In the genomic region with DNA sequence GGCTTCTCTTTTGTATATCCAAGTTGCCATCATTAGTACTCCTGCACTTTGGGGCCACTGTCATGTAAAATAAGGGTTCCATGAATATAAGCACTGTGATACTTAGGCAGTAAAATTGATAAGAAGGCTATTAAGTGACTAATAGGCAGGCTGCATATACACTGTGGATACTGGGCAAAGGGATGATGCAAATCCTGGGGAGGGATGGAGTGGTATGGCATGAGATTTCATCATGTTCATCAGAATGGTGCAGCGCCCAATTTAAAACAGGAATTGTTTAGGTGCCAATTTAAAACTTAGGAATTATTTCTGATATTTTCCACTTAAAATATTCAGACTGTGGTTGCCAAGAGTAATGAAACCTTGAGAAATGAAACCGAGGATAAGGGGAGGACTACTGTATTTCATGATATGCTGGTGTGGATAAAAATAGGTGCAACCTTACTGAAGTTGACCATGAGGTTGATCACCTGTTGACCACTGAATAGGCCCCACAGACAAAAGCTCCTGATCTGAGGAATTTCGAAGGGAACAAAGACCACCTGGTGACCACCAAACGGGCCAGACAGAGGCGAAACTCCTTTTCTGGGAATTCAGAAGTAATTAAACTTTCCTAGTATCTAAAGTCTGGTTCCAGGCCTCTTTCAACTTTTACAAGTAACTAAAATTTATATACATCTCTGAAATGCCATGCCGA, we compare ENCODE assay signal across 16 cellular contexts. TPM values are rescaled to one million over a fixed set of nuclear protein-coding genes. Genes with fewer than 3 reads are reported as not detected.
DNase-seq lines count a peak whose midpoint lies in the region; FAIRE-seq and TF ChIP-seq lines count a peak whose summit lies in the region.
"Had no signal": no experiment of that assay in that cellular context is flagged by ENCODE, and none has a peak within 500 bp of the region (broad histone marks: within the 10 kb centered on the region; RNA-seq: fewer than 3 reads in every experiment).

No MANE protein-coding gene starts in this region.

- H3K27ac ChIP-seq in CD8-positive, alpha-beta memory T cell (ENCODE audit: low read depth, low read length), result no peak overlapping the region
- H3K27ac ChIP-seq in HUES64 (ENCODE audit: low read depth, low read length), result peak overlapping the region; percentile 41
- peak overlapping the region; percentile 56 for H3K27ac ChIP-seq in astrocyte (ENCODE audit: low read depth, low read length)
- no peak overlapping the region for H3K27ac ChIP-seq in mesendoderm (ENCODE audit: low read depth, low read length)
- H3K27ac ChIP-seq in vagina, result no peak overlapping the region
- H3K27ac ChIP-seq: foreskin keratinocyte, HL-60, right atrium auricular region had no signal

- peak overlapping the region; percentile 80 for H3K4me2 ChIP-seq in astrocyte (ENCODE audit: low read length)
- no peak overlapping the region for H3K4me2 ChIP-seq in mesendoderm (ENCODE audit: low read length)

- TF ChIP-seq CTCF in astrocyte (IDR thresholded peaks at IDR 0.05; ENCODE audit: insufficient read depth, low read depth, low read length) (no peak), vagina (IDR thresholded peaks at IDR 0.05) (no peak)

- CTCF ChIA-PET in CD8-positive, alpha-beta memory T cell (lab: Charles Lee), result no interaction called here

- no peak for DNase-seq in CD8-positive, alpha-beta memory T cell
- no peak for DNase-seq in astrocyte (ENCODE audit: low read depth)
- peak; percentile 14 for DNase-seq in mesendoderm
- no peak for DNase-seq in vagina (ENCODE audit: extremely low spot score in 2 of 2)
- no peak for DNase-seq in NCI-H2029 treated with DMSO at 0.1 percent for 48 hours (lab: John Stamatoyannopoulos, UW)
- DNase-seq in RKO (ENCODE audit: low spot score), result no peak
- DNase-seq in stimulated activated CD4-positive, alpha-beta T cell treated with anti-CD3 and anti-CD28 coated beads, Interleukin-12 subunit alpha, Interleukin-12 subunit beta, amount 100 ng/mL, for 4 hours, result no peak
- DNase-seq: activated B cell treated with CpG ODN at 0.5 μM for 24 hours, islet precursor cell, NCI-H1105, NCI-H526 treated with DMSO at 0.1 percent for 48 hours, Right ventricle myocardium superior had no signal

- H3K79me2 ChIP-seq in astrocyte (ENCODE audit: insufficient read depth, low read length), result peaks cover 94% of the 10 kb centered on the region
- peaks cover 72% of the 10 kb centered on the region for H3K79me2 ChIP-seq in mesendoderm (ENCODE audit: control insufficient read depth, insufficient read depth, low read length)

- intact Hi-C loops in vagina (cut with DNase I), result no loop called here

- H3K4ac ChIP-seq in mesendoderm (ENCODE audit: low read depth, low read length), result no peak overlapping the region

- peak overlapping the region; percentile 84 to 99 (median 92) for H3K27ac Mint-ChIP-seq in CD8-positive, alpha-beta memory T cell
- peak overlapping the region; percentile 91 for H3K27ac Mint-ChIP-seq in astrocyte (ENCODE audit: unreplicated experiment)
- H3K27ac Mint-ChIP-seq: activated B cell treated with CpG ODN at 0.5 μM for 24 hours had no signal

- WGBS in HUES64, result 62% methylated on average over 6 of the region's 6 CpGs
- no CpG with 5 or more reads among the region's 6 CpGs for WGBS in mesendoderm (ENCODE audit: extremely low coverage, insufficient coverage, low lambda C conversion rate)

- H2BK5ac ChIP-seq in mesendoderm (ENCODE audit: low read length), result no peak overlapping the region

- H3K9me3 ChIP-seq in CD8-positive, alpha-beta memory T cell (ENCODE audit: low read length), result no peaks in the 10 kb centered on the region
- H3K9me3 ChIP-seq in HUES64 (ENCODE audit: insufficient read depth, low read depth, low read length), result 0 out of 2 replicates have a peak, but pooled peaks cover 2% of the 10 kb centered on the region
- H3K9me3 ChIP-seq in astrocyte (ENCODE audit: insufficient read depth, low read depth, low read length), result no peaks in the 10 kb centered on the region
- H3K9me3 ChIP-seq in vagina, result no peaks in the 10 kb centered on the region
- H3K9me3 ChIP-seq: right atrium auricular region had no signal

- no peak overlapping the region for H3K23ac ChIP-seq in mesendoderm (ENCODE audit: low read length)

- H3K79me1 ChIP-seq in mesendoderm (ENCODE audit: low read length), result peaks cover 11% of the 10 kb centered on the region

- peaks cover 79% of the 10 kb centered on the region for H3K4me1 ChIP-seq in CD8-positive, alpha-beta memory T cell (ENCODE audit: insufficient read depth, low read length)
- peaks cover 45% of the 10 kb centered on the region for H3K4me1 ChIP-seq in HUES64 (ENCODE audit: insufficient read depth, low read length)
- peaks cover 28% of the 10 kb centered on the region for H3K4me1 ChIP-seq in astrocyte (ENCODE audit: insufficient read depth, low read length)
- no peaks in the 10 kb centered on the region for H3K4me1 ChIP-seq in mesendoderm (ENCODE audit: control insufficient read depth, low read depth, low read length)
- peaks cover 59% of the 10 kb centered on the region for H3K4me1 ChIP-seq in vagina

- no peak for FAIRE-seq in astrocyte (lab: Jason Lieb, UNC)

- no peaks in the 10 kb centered on the region for H3K27me3 ChIP-seq in CD8-positive, alpha-beta memory T cell (ENCODE audit: insufficient read depth, low read length, poor library complexity, severe bottlenecking)
- H3K27me3 ChIP-seq in HUES64 (ENCODE audit: insufficient read depth, low read length) (no peaks in the 10 kb centered on the region), astrocyte (ENCODE audit: insufficient read depth, low read length) (no peaks in the 10 kb centered on the region), mesendoderm (ENCODE audit: insufficient read depth, low read length, poor library complexity) (no peaks in the 10 kb centered on the region), vagina (no peaks in the 10 kb centered on the region)
- H3K27me3 ChIP-seq: foreskin keratinocyte, right atrium auricular region had no signal

- no peak overlapping the region for H4K8ac ChIP-seq in mesendoderm (ENCODE audit: low read depth, low read length)

- no peak overlapping the region for H3K18ac ChIP-seq in mesendoderm (ENCODE audit: low read length)

- peaks cover 0 to 47% (median 3%) of the 10 kb centered on the region in 3 donors for H3K36me3 Mint-ChIP-seq in CD8-positive, alpha-beta memory T cell
- peaks cover 6% of the 10 kb centered on the region for H3K36me3 Mint-ChIP-seq in astrocyte (ENCODE audit: low read depth, unreplicated experiment)

- no peak overlapping the region for H2AFZ ChIP-seq in astrocyte (ENCODE audit: low read depth, low read length)

- H4K20me1 ChIP-seq in astrocyte (ENCODE audit: insufficient read depth, low read length), result peaks cover 81% of the 10 kb centered on the region

- H2BK120ac ChIP-seq in mesendoderm (ENCODE audit: low read depth, low read length), result no peak overlapping the region

- H3K9ac ChIP-seq in HUES64 (ENCODE audit: low read depth, low read length), result peak overlapping the region; percentile 6; the same call in 1 of the 2 replicates
- H3K9ac ChIP-seq in astrocyte (ENCODE audit: low read length), result no peak overlapping the region
- H3K9ac ChIP-seq in mesendoderm (ENCODE audit: low read length), result no peak overlapping the region

- no peak overlapping the region for H2AK5ac ChIP-seq in mesendoderm (ENCODE audit: low read length)

- peak overlapping the region; percentile 26 to 77 (median 70) for H3K4me3 Mint-ChIP-seq in CD8-positive, alpha-beta memory T cell
- H3K4me3 Mint-ChIP-seq in astrocyte (ENCODE audit: unreplicated experiment), result peak overlapping the region; percentile 68
- H3K4me3 Mint-ChIP-seq: activated B cell treated with CpG ODN at 0.5 μM for 24 hours had no signal

- no peak overlapping the region for H4K5ac ChIP-seq in mesendoderm (ENCODE audit: low read length)

- H3K9me3 Mint-ChIP-seq in CD8-positive, alpha-beta memory T cell, result no peaks in the 10 kb centered on the region
- H3K9me3 Mint-ChIP-seq in astrocyte (ENCODE audit: unreplicated experiment), result no peaks in the 10 kb centered on the region
- H3K9me3 Mint-ChIP-seq: activated B cell treated with CpG ODN at 0.5 μM for 24 hours had no signal

- POLR2A ChIA-PET in CD8-positive, alpha-beta memory T cell (lab: Charles Lee), result no interaction called here

- H3K36me3 ChIP-seq in CD8-positive, alpha-beta memory T cell (ENCODE audit: insufficient read depth, low read length), result no peaks in the 10 kb centered on the region
- H3K36me3 ChIP-seq in HUES64 (ENCODE audit: insufficient read depth, low read length) (peaks cover 13% of the 10 kb centered on the region), astrocyte (ENCODE audit: insufficient read depth, low read length) (peaks cover 4% of the 10 kb centered on the region), mesendoderm (ENCODE audit: control insufficient read depth, insufficient read depth, low read length) (no peaks in the 10 kb centered on the region), vagina (no peaks in the 10 kb centered on the region)
- H3K36me3 ChIP-seq: right atrium auricular region had no signal

- no peak overlapping the region for H3K56ac ChIP-seq in mesendoderm (ENCODE audit: low read length)

- H3K27me3 Mint-ChIP-seq in CD8-positive, alpha-beta memory T cell, result peaks cover 0 to 11% of the 10 kb centered on the region in 2 donors
- H3K27me3 Mint-ChIP-seq in astrocyte (ENCODE audit: low read depth, unreplicated experiment), result no peaks in the 10 kb centered on the region
- H3K27me3 Mint-ChIP-seq: activated B cell treated with CpG ODN at 0.5 μM for 24 hours had no signal

- H3K4me3 ChIP-seq in CD8-positive, alpha-beta memory T cell (ENCODE audit: low read length), result no peak overlapping the region
- H3K4me3 ChIP-seq in HUES64 (ENCODE audit: low read length) (peak overlapping the region; percentile 18), astrocyte (ENCODE audit: insufficient read depth, low read depth, low read length) (peak overlapping the region; percentile 8), mesendoderm (ENCODE audit: low read length) (no peak overlapping the region), vagina (no peak overlapping the region)
- H3K4me3 ChIP-seq: right atrium auricular region had no signal

- no peak overlapping the region for H2BK15ac ChIP-seq in mesendoderm (replicated peaks; ENCODE audit: low read depth)

- H3K4me1 Mint-ChIP-seq in CD8-positive, alpha-beta memory T cell, result peaks cover 80 to 90% (median 87%) of the 10 kb centered on the region in 3 donors
- H3K4me1 Mint-ChIP-seq in astrocyte (ENCODE audit: low read depth, unreplicated experiment), result peaks cover 34% of the 10 kb centered on the region

- no peak for TF ChIP-seq POLR2A in vagina (IDR thresholded peaks at IDR 0.05)

RNA-seq across cellular contexts. Expression of gene TRIM39, which starts 4.9 kb away (rescaled TPM):
- 10 to 100 TPM; 19.9 to 21.9 TPM for total RNA-seq in CD8-positive, alpha-beta memory T cell
- polyA plus RNA-seq in CD8-positive, alpha-beta memory T cell, result 12.0 TPM
- 15.1 TPM for polyA plus RNA-seq in HUES64 (2013, experiment 1 of 2)
- polyA plus RNA-seq in HUES64 (2013, experiment 2 of 2), result 13.8 TPM
- total RNA-seq in astrocyte (18.3 and 20.7 TPM in 2 replicates), vagina (10.1 TPM)
- polyA plus RNA-seq in mesendoderm (2013, experiment 1 of 2), result 19.2 TPM
- polyA plus RNA-seq in mesendoderm (2013, experiment 2 of 2), result 20.3 TPM

RNA-seq across cellular contexts. Expression of gene RPP21, which starts 23.1 kb away (rescaled TPM):
- 10 to 100 TPM; 41.3 to 41.5 TPM for total RNA-seq in CD8-positive, alpha-beta memory T cell
- 71.0 TPM for polyA plus RNA-seq in CD8-positive, alpha-beta memory T cell
- polyA plus RNA-seq in HUES64 (2013, experiment 1 of 2), result 56.8 TPM
- 56.4 TPM for polyA plus RNA-seq in HUES64 (2013, experiment 2 of 2)
- total RNA-seq in astrocyte (33.5 and 41.8 TPM in 2 replicates), vagina (152 TPM)
- polyA plus RNA-seq in mesendoderm (2013, experiment 1 of 2), result 141 TPM
- polyA plus RNA-seq in mesendoderm (2013, experiment 2 of 2), result 138 TPM

Comparison
In these comparisons a context has a peak if more than half of its experiments do, and no peak if none do; other contexts are left out.
1. H3K27ac ChIP-seq: peak in HUES64 (single experiment) and astrocyte (single experiment); none in CD8-positive, alpha-beta memory T cell (single experiment), mesendoderm (single experiment) and vagina (single experiment).
2. H3K4me3 ChIP-seq: peak in HUES64 (single experiment) and astrocyte (single experiment); none in CD8-positive, alpha-beta memory T cell (single experiment), mesendoderm (single experiment) and vagina (0 of 2).